ENCODE assay signal across 8 cellular contexts in genomic region chr15:78069052-78069414, GRCh38. TPM values are rescaled to one million over a fixed set of nuclear protein-coding genes. Genes with fewer than 3 reads are reported as not detected.
DNase-seq lines count a peak whose midpoint lies in the region; ATAC-seq and TF ChIP-seq lines count a peak whose summit lies in the region.

No MANE protein-coding gene starts in this region.

- H3K4me1 ChIP-seq in CD4-positive, alpha-beta memory T cell (ENCODE audit: insufficient read depth, low read length) = peaks cover 98% of the 10 kb centered on the region
- H3K4me1 ChIP-seq in neutrophil (ENCODE audit: control insufficient read depth in 1 of 2, insufficient read depth in 1 of 2, low read depth in 1 of 2, low read length in 1 of 2) = peaks cover 95 to 99% of the 10 kb centered on the region in 2 experiments

- H3K27me3 ChIP-seq in CD4-positive, alpha-beta memory T cell (ENCODE audit: insufficient read depth, low read length) = no peaks in the 10 kb centered on the region
- no peaks in the 10 kb centered on the region for H3K27me3 ChIP-seq in neutrophil

- no peak for TF ChIP-seq CTCF in neutrophil (IDR thresholded peaks at IDR 0.05)

- no peaks in the 10 kb centered on the region for H3K9me3 Mint-ChIP-seq in CD4-positive, alpha-beta memory T cell
- H3K9me3 Mint-ChIP-seq in activated naive CD8-positive, alpha-beta T cell (ENCODE audit: low read depth) = no peaks in the 10 kb centered on the region

- peaks cover 0 to 7% of the 10 kb centered on the region in 2 donors for H3K36me3 Mint-ChIP-seq in CD4-positive, alpha-beta memory T cell
- peaks cover 3% of the 10 kb centered on the region for H3K36me3 Mint-ChIP-seq in activated naive CD8-positive, alpha-beta T cell

- peak overlapping the region in 2 of 8 donors; percentile 84 to 87 for H3K4me3 Mint-ChIP-seq in CD4-positive, alpha-beta memory T cell
- H3K4me3 Mint-ChIP-seq in activated naive CD8-positive, alpha-beta T cell = peak overlapping the region; percentile 77

- H3K4me3 ChIP-seq in CD4-positive, alpha-beta memory T cell (ENCODE audit: low read length in 2 of 2) = peak overlapping the region; percentile 19 to 41
- H3K4me3 ChIP-seq in neutrophil (ENCODE audit: low read depth in 1 of 2, low read length in 1 of 2) = peak overlapping the region; percentile 28 to 35

- peak in 1 of 5 donors; percentile 48 for DNase-seq in CD4-positive, alpha-beta memory T cell
- DNase-seq in T-helper 9 cell (no peak), AML-193 (lab: John Stamatoyannopoulos, UW) (no peak), activated gamma-delta T cell (lab: John Stamatoyannopoulos, UW) (no peak)

- peak overlapping the region; percentile 72 for H3K27ac ChIP-seq in CD4-positive, alpha-beta memory T cell (ENCODE audit: low read depth, low read length)
- peak overlapping the region; percentile 85 for H3K27ac ChIP-seq in neutrophil

- intact Hi-C loops in CD4-positive, alpha-beta memory T cell (cut with micrococcal nuclease) = loop anchor here (1.0 to 2.0 kb wide), 3 partner anchors 8 to 34 kb away; partner anchors contain the start of gene TBC1D2B

- no peaks in the 10 kb centered on the region for H3K36me3 ChIP-seq in CD4-positive, alpha-beta memory T cell (ENCODE audit: insufficient read depth, low read length)
- no peaks in the 10 kb centered on the region for H3K36me3 ChIP-seq in neutrophil

- no peaks in the 10 kb centered on the region for H3K9me3 ChIP-seq in CD4-positive, alpha-beta memory T cell (ENCODE audit: control insufficient read depth in 1 of 2, low read length in 2 of 2)
- no peaks in the 10 kb centered on the region for H3K9me3 ChIP-seq in neutrophil

- H3K4me1 Mint-ChIP-seq in CD4-positive, alpha-beta memory T cell = peaks cover 27 to 69% (median 36%) of the 10 kb centered on the region in 4 donors
- H3K4me1 Mint-ChIP-seq in activated naive CD8-positive, alpha-beta T cell (ENCODE audit: low read depth) = peaks cover 27% of the 10 kb centered on the region

- CTCF ChIA-PET in CD4-positive, alpha-beta memory T cell (lab: Charles Lee; ENCODE audit: partially characterized antibody) = interaction anchor here (0.8 to 5.9 kb wide), 13 partner anchors 9 to 69 kb away, joined by 3 to 78 read pairs (median 9); partner anchors contain the start of gene TBC1D2B

- peak; percentile 6 for ATAC-seq in GM21786 (IDR thresholded peaks at IDR 0.05; ENCODE audit: unreplicated experiment)
- ATAC-seq in GM18870 (IDR thresholded peaks at IDR 0.05; ENCODE audit: unreplicated experiment) = no peak

- H3K27me3 Mint-ChIP-seq in CD4-positive, alpha-beta memory T cell = no peaks in the 10 kb centered on the region
- no peaks in the 10 kb centered on the region for H3K27me3 Mint-ChIP-seq in activated naive CD8-positive, alpha-beta T cell

- no peak overlapping the region for H3K27ac Mint-ChIP-seq in CD4-positive, alpha-beta memory T cell
- no peak overlapping the region for H3K27ac Mint-ChIP-seq in activated naive CD8-positive, alpha-beta T cell

- POLR2A ChIA-PET in CD4-positive, alpha-beta memory T cell (lab: Charles Lee; ENCODE audit: partially characterized antibody) = interaction anchor here (0.6 to 16.7 kb wide), 10 partner anchors 8 to 172 kb away, joined by 3 to 984 read pairs (median 4); partner anchors contain the start of gene TBC1D2B

RNA-seq across cellular contexts. Expression of gene TBC1D2B, which starts 8.5 kb away (rescaled TPM):
- 100 to 1,000 TPM in 1 of 2 experiments, 10 to 100 TPM in 1; 98.1 to 114 TPM for total RNA-seq in CD4-positive, alpha-beta memory T cell
- 10 to 100 TPM in 1 of 2 donors, 1 to 10 TPM in 1; 5.6 to 35.4 TPM for polyA plus RNA-seq in CD4-positive, alpha-beta memory T cell

RNA-seq across cellular contexts. Expression of gene SH2D7, which starts 23.3 kb away (rescaled TPM):
- total RNA-seq in CD4-positive, alpha-beta memory T cell = not detected
- polyA plus RNA-seq in CD4-positive, alpha-beta memory T cell = not detected
